In genomic region chr7:2979276-2979675, GRCh38 we compare ENCODE assay signal across 11 cellular contexts.
DNase-seq lines count a peak whose midpoint lies in the region; ATAC-seq and TF ChIP-seq lines count a peak whose summit lies in the region.
"Had no signal": no experiment of that assay in that cellular context is flagged by ENCODE, and none has a peak within 500 bp of the region (broad histone marks: within the 10 kb centered on the region; RNA-seq: fewer than 3 reads in every experiment).

No MANE protein-coding gene starts in this region.

- WGBS in mammary epithelial cell (ENCODE audit: low coverage, missing lambda C conversion rate) = 61% methylated on average over 12 of the region's 12 CpGs

- no peaks in the 10 kb centered on the region for H3K36me3 ChIP-seq in mammary epithelial cell (ENCODE audit: insufficient read depth, low read length)

- CTCF ChIA-PET in mammary epithelial cell (lab: Charles Lee; ENCODE audit: low non-redundant PET) = no interaction called here

- peak overlapping the region; percentile 83 to 87 for H3K4me3 Mint-ChIP-seq in stimulated activated naive CD8-positive, alpha-beta T cell treated with anti-CD3 and anti-CD28 coated beads, Interleukin-15, amount 100 ng/mL, for 72 hours

- no peaks in the 10 kb centered on the region for H3K9me3 ChIP-seq in mammary epithelial cell (replicated peaks; ENCODE audit: insufficient read depth, low read length)

- no peaks in the 10 kb centered on the region for H3K27me3 ChIP-seq in mammary epithelial cell (ENCODE audit: insufficient read depth, low read length)

- H3K4me1 ChIP-seq in mammary epithelial cell (ENCODE audit: insufficient read depth, low read length) = peaks cover 5% of the 10 kb centered on the region

- peak; percentile 68 for DNase-seq in activated CD8-positive, alpha-beta memory T cell treated with anti-CD3 and anti-CD28 coated beads for 24 hours
- no peak for DNase-seq in activated CD8-positive, alpha-beta memory T cell treated with anti-CD3 and anti-CD28 coated beads, Interleukin-2, amount 50 U/mL, for 48 hours
- DNase-seq in mammary epithelial cell (no peak), AG08396 (ENCODE audit: low spot score) (no peak)
- peak; percentile 29 to 41 for DNase-seq in stimulated activated naive CD8-positive, alpha-beta T cell treated with anti-CD3 and anti-CD28 coated beads, Interleukin-15, amount 100 ng/mL, for 72 hours
- DNase-seq: ACHN, NCI-H1417 had no signal

- in situ Hi-C loops in mammary epithelial cell (cut with MboI; ENCODE audit: low sequenced_read_pairs in 2 of 2) = no loop called here

- BruUV-seq in mammary epithelial cell (replicated peaks; lab: Mats Ljungman, UMichigan) = no TSS peak

- dilution Hi-C loops in mammary epithelial cell (cut with HindIII; ENCODE audit: low sequenced_read_pairs) = no loop called here

- peak overlapping the region; percentile 93 to 95 for H3K27ac Mint-ChIP-seq in stimulated activated naive CD8-positive, alpha-beta T cell treated with anti-CD3 and anti-CD28 coated beads, Interleukin-15, amount 100 ng/mL, for 72 hours

- H2AFZ ChIP-seq in mammary epithelial cell (ENCODE audit: low read depth, low read length) = peak overlapping the region; percentile 25

- no peaks in the 10 kb centered on the region for H3K79me2 ChIP-seq in mammary epithelial cell (ENCODE audit: insufficient read depth, low read length)

- no peak overlapping the region for H3K27ac ChIP-seq in mammary epithelial cell (ENCODE audit: insufficient read depth, low read depth, low read length)

- peak overlapping the region; percentile 57 for H3K4me2 ChIP-seq in mammary epithelial cell (ENCODE audit: insufficient read depth, low read depth, low read length)

- peaks cover 85% of the 10 kb centered on the region for H3K4me1 Mint-ChIP-seq in stimulated activated naive CD8-positive, alpha-beta T cell treated with anti-CD3 and anti-CD28 coated beads, Interleukin-15, amount 100 ng/mL, for 72 hours

- intact Hi-C loops in mammary epithelial cell (cut with micrococcal nuclease) = no loop called here

- H3K27me3 Mint-ChIP-seq in stimulated activated naive CD8-positive, alpha-beta T cell treated with anti-CD3 and anti-CD28 coated beads, Interleukin-15, amount 100 ng/mL, for 72 hours = no peaks in the 10 kb centered on the region

- no peak overlapping the region for H3K4me3 ChIP-seq in mammary epithelial cell (replicated peaks in 1 of 3; ENCODE audit: insufficient read depth in 1 of 3, low read depth in 2 of 3, low read length in 3 of 3)

- H4K20me1 ChIP-seq in mammary epithelial cell (ENCODE audit: insufficient read depth, low read length) = no peaks in the 10 kb centered on the region

- peak in 1 of 2 donors; percentile 28 for TF ChIP-seq CTCF in mammary epithelial cell (conservative IDR thresholded peaks at IDR 0.05 in 1 of 2, IDR thresholded peaks at IDR 0.05 in 1 of 2; ENCODE audit: extremely low read depth in 1 of 2, insufficient read depth in 1 of 2, low read depth in 1 of 2, low read length in 2 of 2)

- ATAC-seq in HG03159 (IDR thresholded peaks at IDR 0.05; ENCODE audit: unreplicated experiment) (peak; percentile 31), HG03097 (IDR thresholded peaks at IDR 0.05; ENCODE audit: low FRiP score, unreplicated experiment) (no peak), HG02571 (IDR thresholded peaks at IDR 0.05; ENCODE audit: unreplicated experiment) (no peak)
- ATAC-seq in stimulated activated naive CD8-positive, alpha-beta T cell treated with anti-CD3 and anti-CD28 coated beads, Interleukin-15, amount 100 ng/mL, for 72 hours = peak; percentile 27
- ATAC-seq: left lobe of liver had no signal

- no peaks in the 10 kb centered on the region for H3K9me3 Mint-ChIP-seq in stimulated activated naive CD8-positive, alpha-beta T cell treated with anti-CD3 and anti-CD28 coated beads, Interleukin-15, amount 100 ng/mL, for 72 hours

- H3K9ac ChIP-seq in mammary epithelial cell (ENCODE audit: insufficient read depth, low read length) = no peak overlapping the region

Comparison
In these comparisons a context has a peak if more than half of its experiments do, and no peak if none do; other contexts are left out.
1. DNase-seq: peak in activated CD8-positive, alpha-beta memory T cell treated with anti-CD3 and anti-CD28 coated beads for 24 hours (single experiment) and stimulated activated naive CD8-positive, alpha-beta T cell treated with anti-CD3 and anti-CD28 coated beads, Interleukin-15, amount 100 ng/mL, for 72 hours (2 of 2); none in activated CD8-positive, alpha-beta memory T cell treated with anti-CD3 and anti-CD28 coated beads, Interleukin-2, amount 50 U/mL, for 48 hours (single experiment), mammary epithelial cell (single experiment) and AG08396 (single experiment).
2. ATAC-seq: peak in HG03159 (single experiment) and stimulated activated naive CD8-positive, alpha-beta T cell treated with anti-CD3 and anti-CD28 coated beads, Interleukin-15, amount 100 ng/mL, for 72 hours (single experiment); none in HG03097 (single experiment) and HG02571 (single experiment).